Comparison of ENCODE assay signal across 22 cellular contexts in genomic region chr10:75857896-75858295, GRCh38.
A peak's percentile ranks its signal among the peaks of the same experiment; 100 is the strongest.
DNase-seq lines count a peak whose midpoint lies in the region; ATAC-seq and TF ChIP-seq lines count a peak whose summit lies in the region.
"Had no signal": no experiment of that assay in that cellular context is flagged by ENCODE, and none has a peak within 500 bp of the region (broad histone marks: within the 10 kb centered on the region; RNA-seq: fewer than 3 reads in every experiment).

No MANE protein-coding gene starts in this region.

- no peak overlapping the region for H4K5ac ChIP-seq in H9 (ENCODE audit: insufficient read length, low read depth, low read length)

- H3K36me3 Mint-ChIP-seq in H9 (ENCODE audit: insufficient read depth in 1 of 3, low read depth in 3 of 3) (peaks cover 0 to 8% (median 0%) of the 10 kb centered on the region in 3 experiments; a peak in 3 of 7 replicates), WTC11 (peaks cover 12% of the 10 kb centered on the region; the same call in 1 of the 2 replicates)
- H3K36me3 Mint-ChIP-seq: CD14-positive monocyte; CD8-positive, alpha-beta memory T cell had no signal

- H3K4me3 ChIP-seq in iPS-20b (ENCODE audit: low read length) (no peak overlapping the region), right cardiac atrium (ENCODE audit: low read length) (no peak overlapping the region)
- H3K4me3 ChIP-seq: A549; BLaER1 treated with 17β-estradiol and CSF1 and Interleukin-3, amounts not matched to agents 10 nM and 100 nM; GM12878 had no signal

- no peaks in the 10 kb centered on the region; the same call in none of the 2 replicates for H3K4me1 ChIP-seq in H9 (ENCODE audit: insufficient read depth, low read length)
- peaks cover 9% of the 10 kb centered on the region; the same call in 1 of the 2 replicates for H3K4me1 ChIP-seq in iPS-20b (ENCODE audit: insufficient read depth, low read length)
- peaks cover 3% of the 10 kb centered on the region for H3K4me1 ChIP-seq in right cardiac atrium (ENCODE audit: control insufficient read depth, insufficient read depth, low read length)
- H3K4me1 ChIP-seq: A549, BE2C had no signal

- H3K23me2 ChIP-seq in H9 (ENCODE audit: insufficient read length, low read depth, low read length, poor library complexity, severe bottlenecking): no peaks in the 10 kb centered on the region

- H3K27ac Mint-ChIP-seq in H9 (peak overlapping the region in 2 of 3 experiments; percentile 40 to 87; a peak in 1 of 7 replicates), WTC11 (peak overlapping the region; percentile 94; the same call in 1 of the 2 replicates)
- H3K27ac Mint-ChIP-seq: CD4-positive, alpha-beta T cell; CD8-positive, alpha-beta memory T cell had no signal

- H3K4me1 Mint-ChIP-seq in H9 (peaks cover 27 to 28% of the 10 kb centered on the region in 2 experiments), WTC11 (peaks cover 27% of the 10 kb centered on the region)
- H3K4me1 Mint-ChIP-seq: CD8-positive, alpha-beta memory T cell had no signal

- no peak overlapping the region for H3K14ac ChIP-seq in H9 (ENCODE audit: insufficient read depth, low read length)

- H4K91ac ChIP-seq in H9 (ENCODE audit: insufficient read length, low read depth, low read length): no peak overlapping the region

- no peaks in the 10 kb centered on the region for H3K9me3 ChIP-seq in H9 (ENCODE audit: control insufficient read depth, low read depth, low read length)
- H3K9me3 ChIP-seq in iPS-20b (ENCODE audit: insufficient read depth, low read depth, low read length): no peaks in the 10 kb centered on the region
- H3K9me3 ChIP-seq in right cardiac atrium (ENCODE audit: control insufficient read depth, low read length): no peaks in the 10 kb centered on the region
- H3K9me3 ChIP-seq: A549, BE2C had no signal

- H2BK20ac ChIP-seq in H9 (ENCODE audit: low read depth, low read length, poor library complexity, severe bottlenecking): no peak overlapping the region

- TF ChIP-seq CTCF in H9 (conservative IDR thresholded peaks at IDR 0.05) (no peak), WTC11 (IDR thresholded peaks at IDR 0.05) (no peak)

- H3K9me3 Mint-ChIP-seq in H9: peaks cover 5 to 8% of the 10 kb centered on the region in 2 experiments; a peak in 4 of 5 replicates
- no peaks in the 10 kb centered on the region; the same call in 1 of the 2 replicates for H3K9me3 Mint-ChIP-seq in WTC11
- H3K9me3 Mint-ChIP-seq: CD4-positive, alpha-beta T cell had no signal

- no peak overlapping the region for H2BK120ac ChIP-seq in H9 (ENCODE audit: low read depth, low read length, poor library complexity, severe bottlenecking)

- H2AFZ ChIP-seq in H9 (ENCODE audit: low read length): no peak overlapping the region

- H4K20me1 ChIP-seq in H9 (ENCODE audit: control insufficient read depth, insufficient read depth, insufficient read length): no peaks in the 10 kb centered on the region
- H4K20me1 ChIP-seq: BLaER1 treated with 17β-estradiol and CSF1 and Interleukin-3, amounts not matched to agents 10 nM and 100 nM had no signal

- no peak overlapping the region for H3K4ac ChIP-seq in H9 (ENCODE audit: low read depth, low read length)

- H3K79me2 ChIP-seq in H9 (ENCODE audit: insufficient read depth, low read length): no peaks in the 10 kb centered on the region

- no peak overlapping the region for H3K4me3 Mint-ChIP-seq in H9
- no peak overlapping the region for H3K4me3 Mint-ChIP-seq in WTC11
- H3K4me3 Mint-ChIP-seq: CD14-positive monocyte; CD4-positive, alpha-beta T cell; CD8-positive, alpha-beta memory T cell had no signal

- H3K4me2 ChIP-seq in H9 (ENCODE audit: insufficient read depth, insufficient read length, low read length): no peak overlapping the region
- H3K4me2 ChIP-seq: A549 had no signal

- no peak overlapping the region for H2BK12ac ChIP-seq in H9 (ENCODE audit: insufficient read length, low read depth, low read length)

- H3K23ac ChIP-seq in H9 (ENCODE audit: insufficient read length, low read depth, low read length): no peak overlapping the region

- H3K9ac ChIP-seq in H9 (ENCODE audit: extremely low read depth, insufficient read length, low read length) (no peak overlapping the region), iPS-20b (ENCODE audit: low read depth, low read length) (no peak overlapping the region)
- H3K9ac ChIP-seq: BLaER1 treated with 17β-estradiol and CSF1 and Interleukin-3, amounts not matched to agents 10 nM and 100 nM had no signal

- H4K8ac ChIP-seq in H9 (replicated peaks; ENCODE audit: insufficient read length, low read depth, low read length): no peak overlapping the region

- CTCF ChIA-PET in WTC11 (lab: Charles Lee): interaction anchor here (0.6 kb wide), 1 partner anchor 1147 kb away, joined by 3 read pairs; no protein-coding TSS in a partner anchor

- H2AK5ac ChIP-seq in H9 (ENCODE audit: insufficient read length, low read length): no peak overlapping the region

- no peak overlapping the region for H2BK15ac ChIP-seq in H9 (ENCODE audit: low read depth, low read length)

- H3T11ph ChIP-seq in H9 (ENCODE audit: low read length): no peak overlapping the region

- no peaks in the 10 kb centered on the region for H3K79me1 ChIP-seq in H9 (ENCODE audit: insufficient read depth, low read depth, low read length, poor library complexity, severe bottlenecking)

- no peaks in the 10 kb centered on the region for H3K27me3 Mint-ChIP-seq in H9 (ENCODE audit: low read depth)
- no peaks in the 10 kb centered on the region for H3K27me3 Mint-ChIP-seq in WTC11 (ENCODE audit: low read depth)
- H3K27me3 Mint-ChIP-seq: CD4-positive, alpha-beta T cell; CD8-positive, alpha-beta memory T cell had no signal

- no CpG with 5 or more reads among the region's 4 CpGs for WGBS in H9 (ENCODE audit: extremely low coverage, insufficient read length, low lambda C conversion rate)
- WGBS in right cardiac atrium: 99% methylated on average over 4 of the region's 4 CpGs

- POLR2A ChIA-PET in WTC11 (lab: Charles Lee): no interaction called here

- intact Hi-C loops in right cardiac atrium (cut with DNase I): no loop called here

- H3K36me3 ChIP-seq in iPS-20b (ENCODE audit: insufficient read depth, low read depth, low read length): no peaks in the 10 kb centered on the region
- H3K36me3 ChIP-seq: BE2C; BLaER1 treated with 17β-estradiol and CSF1 and Interleukin-3, amounts not matched to agents 10 nM and 100 nM had no signal

- H3K27ac ChIP-seq in H9 (ENCODE audit: insufficient read length, low read depth, low read length) (no peak overlapping the region), iPS-20b (ENCODE audit: low read length) (peak overlapping the region; percentile 3), right cardiac atrium (ENCODE audit: low read length) (no peak overlapping the region)
- H3K27ac ChIP-seq: A549; BLaER1 treated with 17β-estradiol and CSF1 and Interleukin-3, amounts not matched to agents 10 nM and 100 nM had no signal

- DNase-seq in H9 (no peak), WTC11 (ENCODE audit: low spot score) (no peak), right cardiac atrium (no peak), NCI-H2227 (lab: John Stamatoyannopoulos, UW; ENCODE audit: unreplicated experiment) (no peak)
- DNase-seq: 8988T; ACHN; AML-193; BE2C; CD4-positive, alpha-beta T cell; CD8-positive, alpha-beta memory T cell; DMS 273 treated with DMSO at 0.1 percent for 48 hours; DMS79; EL; GDM1; GOT3 had no signal

- ATAC-seq in WTC11 (peak; percentile 17), HG03095 (IDR thresholded peaks at IDR 0.05; ENCODE audit: unreplicated experiment) (no peak), right cardiac atrium (no peak)
- ATAC-seq: A549, GM12878, HCT116 had no signal

- no peaks in the 10 kb centered on the region for H3K27me3 ChIP-seq in H9 (ENCODE audit: insufficient read depth, low read length)
- no peaks in the 10 kb centered on the region for H3K27me3 ChIP-seq in iPS-20b (ENCODE audit: insufficient read depth, low read length)
- H3K27me3 ChIP-seq in right cardiac atrium (ENCODE audit: control insufficient read depth, insufficient read depth): no peaks in the 10 kb centered on the region
- H3K27me3 ChIP-seq: BE2C; BLaER1 treated with 17β-estradiol and CSF1 and Interleukin-3, amounts not matched to agents 10 nM and 100 nM had no signal

- H2BK5ac ChIP-seq in H9 (ENCODE audit: insufficient read length, low read length): no peak overlapping the region

- H3K56ac ChIP-seq in H9 (ENCODE audit: insufficient read length, low read depth, low read length): no peak overlapping the region

- H3K18ac ChIP-seq in H9 (ENCODE audit: insufficient read length, low read depth, low read length): no peak overlapping the region

TF ChIP-seq in WTC11, 78 proteins besides CTCF, POLR2A, EP300 and RAD21 (continues in another document):
- no peak for TF ChIP-seq ZSCAN18 (CRISPR knock-in tag; IDR thresholded peaks at IDR 0.05)
- no peak for TF ChIP-seq USF1 (CRISPR knock-in tag; IDR thresholded peaks at IDR 0.05)
- TF ChIP-seq ZNF138 (CRISPR knock-in tag; conservative IDR thresholded peaks at IDR 0.05): no peak
- no peak for TF ChIP-seq ESRRA (CRISPR knock-in tag; IDR thresholded peaks at IDR 0.05; ENCODE audit: borderline replicate concordance)
- no peak for TF ChIP-seq MAX (CRISPR knock-in tag; IDR thresholded peaks at IDR 0.05)
